Comparison of ENCODE assay signal across 8 cellular contexts in genomic region chr7:35691827-35692307, GRCh38. TPM values are rescaled to one million over a fixed set of nuclear protein-coding genes. Genes with fewer than 3 reads are reported as not detected.
DNase-seq lines count a peak whose midpoint lies in the region; ATAC-seq, FAIRE-seq and TF ChIP-seq lines count a peak whose summit lies in the region.

No MANE protein-coding gene starts in this region.

- H3K9me3 ChIP-seq in fibroblast of lung (ENCODE audit: control insufficient read depth, insufficient read depth, low read depth, low read length) (no peaks in the 10 kb centered on the region), small intestine (ENCODE audit: control insufficient read depth, low read depth) (no peaks in the 10 kb centered on the region)

- TF ChIP-seq CTCF in fibroblast of lung (conservative IDR thresholded peaks at IDR 0.05 in 1 of 2, IDR thresholded peaks at IDR 0.05 in 1 of 2; ENCODE audit: low read depth in 1 of 2, low read length in 2 of 2) = no peak

- peaks cover 19% of the 10 kb centered on the region for H3K36me3 Mint-ChIP-seq in activated CD4-positive, alpha-beta T cell treated with anti-CD3 and anti-CD28 coated beads, Interleukin-2, amount 10 ng/mL, durations not matched to agents 24 days and 14 days (ENCODE audit: low read depth)

- H3K4me3 ChIP-seq in fibroblast of lung (replicated peaks in 1 of 4; ENCODE audit: control extremely low read depth in 1 of 4, insufficient read depth in 1 of 4, low read depth in 3 of 4, low read length in 4 of 4) = peak overlapping the region; percentile 5 to 97 (median 54)
- H3K4me3 ChIP-seq in small intestine (ENCODE audit: low read depth in 1 of 2, low read length in 2 of 2) = peak overlapping the region; percentile 17 to 19

- H3K9me3 Mint-ChIP-seq in activated CD4-positive, alpha-beta T cell treated with anti-CD3 and anti-CD28 coated beads, Interleukin-2, amount 10 ng/mL, durations not matched to agents 24 days and 14 days = no peaks in the 10 kb centered on the region

- peaks cover 67% of the 10 kb centered on the region for H3K4me1 Mint-ChIP-seq in activated CD4-positive, alpha-beta T cell treated with anti-CD3 and anti-CD28 coated beads, Interleukin-2, amount 10 ng/mL, durations not matched to agents 24 days and 14 days

- no peaks in the 10 kb centered on the region for H3K27me3 ChIP-seq in fibroblast of lung (ENCODE audit: control insufficient read depth, insufficient read depth, low read length)
- H3K27me3 ChIP-seq in small intestine (ENCODE audit: control insufficient read depth in 2 of 2, insufficient read depth in 2 of 2, low read length in 2 of 2) = no peaks in the 10 kb centered on the region

- H4K20me1 ChIP-seq in fibroblast of lung (ENCODE audit: control insufficient read depth, extremely low read depth, insufficient read depth, low read length) = no peaks in the 10 kb centered on the region

- WGBS in small intestine, 3 donors = 47 to 73% (median 51%) methylated on average over 6 of the region's 6 CpGs

- intact Hi-C loops in activated CD4-positive, alpha-beta T cell treated with anti-CD3 and anti-CD28 coated beads, Interleukin-2, amount 10 ng/mL, durations not matched to agents 24 days and 14 days (cut with micrococcal nuclease) = loop anchor here (1.0 to 5.0 kb wide), 5 partner anchors 11 to 215 kb away; no protein-coding TSS in a partner anchor
- intact Hi-C loops in left colon (cut with DNase I, micrococcal nuclease) = no loop called here

- H3K4me2 ChIP-seq in fibroblast of lung (ENCODE audit: extremely low read depth, insufficient read depth, low read length) = peak overlapping the region; percentile 57

- no peak for ATAC-seq in left colon

- peak overlapping the region; percentile 94 for H3K4me3 Mint-ChIP-seq in activated CD4-positive, alpha-beta T cell treated with anti-CD3 and anti-CD28 coated beads, Interleukin-2, amount 10 ng/mL, durations not matched to agents 24 days and 14 days

- H3K79me2 ChIP-seq in fibroblast of lung (ENCODE audit: control insufficient read depth, insufficient read depth, low read length) = peaks cover 46% of the 10 kb centered on the region

- FAIRE-seq in small intestine (lab: Jason Lieb, UNC) = no peak

- DNase-seq in stimulated activated CD4-positive, alpha-beta T cell treated with anti-CD3 and anti-CD28 coated beads, Interleukin-12 subunit alpha, Interleukin-12 subunit beta, amount 100 ng/mL, for 48 hours (ENCODE audit: low read depth in 2 of 3, low spot score in 1 of 3) = peak in 2 of 3 donors; percentile 21 to 27
- DNase-seq in stimulated activated CD4-positive, alpha-beta T cell treated with anti-CD3 and anti-CD28 coated beads, Interleukin-12 subunit alpha, Interleukin-12 subunit beta, amount 100 ng/mL, for 4 hours = no peak
- DNase-seq in activated CD4-positive, alpha-beta T cell treated with anti-CD3 and anti-CD28 coated beads, Interleukin-2, amount 10 ng/mL, durations not matched to agents 24 days and 14 days = peak; percentile 83
- peak in 1 of 2 donors; percentile 18 for DNase-seq in fibroblast of lung (ENCODE audit: low read depth in 2 of 2)
- DNase-seq in small intestine = peak; percentile 25
- DNase-seq in NCI-H2196 treated with DMSO at 0.1 percent for 48 hours (lab: John Stamatoyannopoulos, UW; ENCODE audit: unreplicated experiment) = no peak
- no peak for DNase-seq in left colon
- DNase-seq in NCI-H2107 treated with DMSO at 0.1 percent for 48 hours (lab: John Stamatoyannopoulos, UW; ENCODE audit: unreplicated experiment) = no peak

- H3K36me3 ChIP-seq in fibroblast of lung (ENCODE audit: control insufficient read depth, insufficient read depth, low read length) (no peaks in the 10 kb centered on the region), small intestine (ENCODE audit: control insufficient read depth in 2 of 2, insufficient read depth in 2 of 2, low read length in 2 of 2) (no peaks in the 10 kb centered on the region)

- no peak overlapping the region for H3K9ac ChIP-seq in fibroblast of lung (ENCODE audit: insufficient read depth, low read length)

- H3K4me1 ChIP-seq in fibroblast of lung (ENCODE audit: control insufficient read depth, extremely low read depth, insufficient read depth, low read length) (no peaks in the 10 kb centered on the region), small intestine (ENCODE audit: control insufficient read depth in 2 of 2, insufficient read depth in 1 of 2, low read depth in 1 of 2, low read length in 1 of 2) (peaks cover 1 to 19% of the 10 kb centered on the region in 2 donors)

- no peak overlapping the region for H2AFZ ChIP-seq in fibroblast of lung (ENCODE audit: low read length)

- H3K27me3 Mint-ChIP-seq in activated CD4-positive, alpha-beta T cell treated with anti-CD3 and anti-CD28 coated beads, Interleukin-2, amount 10 ng/mL, durations not matched to agents 24 days and 14 days = no peaks in the 10 kb centered on the region

- peak overlapping the region; percentile 89 for H3K27ac Mint-ChIP-seq in activated CD4-positive, alpha-beta T cell treated with anti-CD3 and anti-CD28 coated beads, Interleukin-2, amount 10 ng/mL, durations not matched to agents 24 days and 14 days

- H3K27ac ChIP-seq in fibroblast of lung (ENCODE audit: insufficient read depth, low read length) = no peak overlapping the region
- H3K27ac ChIP-seq in small intestine (ENCODE audit: low read depth in 1 of 2, low read length in 1 of 2) = peak overlapping the region; percentile 2 to 33

RNA-seq across cellular contexts. Expression of gene HERPUD2, which starts 3.1 kb away (rescaled TPM):
- 20.3 and 20.4 TPM in 2 replicates for total RNA-seq in activated CD4-positive, alpha-beta T cell treated with anti-CD3 and anti-CD28 coated beads, Interleukin-2, amount 10 ng/mL, durations not matched to agents 24 days and 14 days
- total RNA-seq in fibroblast of lung = 22.3 and 32.5 TPM in 2 replicates
- polyA plus RNA-seq in fibroblast of lung = 35.5 and 49.4 TPM in 2 replicates
- polyA plus RNA-seq in fibroblast of lung (2012) = 17.6 and 25.7 TPM in 2 replicates
- 71.4 and 113 TPM in 2 replicates for polyA minus RNA-seq in fibroblast of lung (ENCODE audit: low replicate concordance)
- 10 to 100 TPM in 1 of 3 donors, 1 to 10 TPM in 2; 8.9 to 10.2 (median 10.0) TPM for polyA plus RNA-seq in small intestine
- total RNA-seq in left colon = 10 to 100 TPM; 23.2 to 30.9 TPM

Comparison
In these comparisons a context has a peak if more than half of its experiments do, and no peak if none do; other contexts are left out.
1. DNase-seq: peak in stimulated activated CD4-positive, alpha-beta T cell treated with anti-CD3 and anti-CD28 coated beads, Interleukin-12 subunit alpha, Interleukin-12 subunit beta, amount 100 ng/mL, for 48 hours (2 of 3), activated CD4-positive, alpha-beta T cell treated with anti-CD3 and anti-CD28 coated beads, Interleukin-2, amount 10 ng/mL, durations not matched to agents 24 days and 14 days (single experiment) and small intestine (single experiment); none in stimulated activated CD4-positive, alpha-beta T cell treated with anti-CD3 and anti-CD28 coated beads, Interleukin-12 subunit alpha, Interleukin-12 subunit beta, amount 100 ng/mL, for 4 hours (single experiment), NCI-H2196 treated with DMSO at 0.1 percent for 48 hours (single experiment), left colon (0 of 2) and NCI-H2107 treated with DMSO at 0.1 percent for 48 hours (single experiment).